Comparison of ENCODE assay signal across 14 cellular contexts in the genomic region with DNA sequence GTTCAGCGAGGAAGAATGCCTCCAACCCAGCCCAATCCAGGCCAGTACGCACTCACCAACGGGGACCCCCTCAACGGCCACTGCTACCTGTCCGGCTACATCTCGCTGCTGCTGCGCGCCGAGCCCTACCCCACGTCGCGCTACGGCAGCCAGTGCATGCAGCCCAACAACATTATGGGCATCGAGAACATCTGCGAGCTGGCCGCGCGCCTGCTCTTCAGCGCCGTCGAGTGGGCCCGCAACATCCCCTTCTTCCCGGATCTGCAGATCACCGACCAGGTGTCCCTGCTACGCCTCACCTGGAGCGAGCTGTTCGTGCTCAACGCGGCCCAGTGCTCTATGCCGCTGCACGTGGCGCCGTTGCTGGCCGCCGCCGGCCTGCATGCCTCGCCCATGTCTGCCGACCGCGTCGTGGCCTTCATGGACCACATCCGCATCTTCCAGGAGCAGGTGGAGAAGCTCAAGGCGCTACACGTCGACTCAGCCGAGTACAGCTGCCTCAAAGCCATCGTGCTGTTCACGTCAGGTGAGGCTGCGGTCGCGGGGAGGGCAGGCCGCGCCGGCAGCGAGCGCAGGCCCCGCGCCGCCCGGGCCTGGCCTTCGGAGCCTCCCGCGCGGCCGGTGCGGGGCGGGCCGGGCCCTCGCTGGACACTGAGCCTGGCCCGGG. TPM values are rescaled to one million over a fixed set of nuclear protein-coding genes. Genes with fewer than 3 reads are reported as not detected.
DNase-seq lines count a peak whose midpoint lies in the region; ATAC-seq, FAIRE-seq and TF ChIP-seq lines count a peak whose summit lies in the region.
"Had no signal": no experiment of that assay in that cellular context is flagged by ENCODE, and none has a peak within 500 bp of the region (broad histone marks: within the 10 kb centered on the region; RNA-seq: fewer than 3 reads in every experiment).

No MANE protein-coding gene starts in this region.

- no peak for TF ChIP-seq POLR2A in GM12892 (IDR thresholded peaks at IDR 0.05; ENCODE audit: low read depth, low read length)

- H3K27ac ChIP-seq in coronary artery (no peak overlapping the region), mesendoderm (ENCODE audit: low read depth, low read length) (no peak overlapping the region), urinary bladder (ENCODE audit: low read depth) (peak overlapping the region; percentile 46)
- H3K27ac ChIP-seq: HL-60 had no signal

- no peaks in the 10 kb centered on the region for H3K79me2 ChIP-seq in mesendoderm (ENCODE audit: control insufficient read depth, insufficient read depth, low read length)

- peak; percentile 54 for DNase-seq in Right ventricle myocardium inferior (ENCODE audit: missing footprints)
- DNase-seq in Right ventricle myocardium superior, result no peak
- no peak for DNase-seq in coronary artery (ENCODE audit: low spot score)
- DNase-seq in mesendoderm, result no peak
- DNase-seq in posterior cingulate gyrus, result no peak
- DNase-seq in NCI-H2196 treated with DMSO at 0.1 percent for 48 hours (lab: John Stamatoyannopoulos, UW; ENCODE audit: unreplicated experiment), result no peak
- no peak for DNase-seq in GM12892 (ENCODE audit: insufficient read length)
- DNase-seq: NCI-H1930; RPMI8226; stimulated activated CD4-positive, alpha-beta T cell treated with anti-CD3 and anti-CD28 coated beads, Interleukin-4, amount 100 ng/mL, for 24 hours had no signal

- ATAC-seq in Right ventricle myocardium inferior, result no peak
- ATAC-seq in Right ventricle myocardium superior (ENCODE audit: poor library complexity), result no peak
- ATAC-seq: GM12878 had no signal

- peak overlapping the region; percentile 38 for H3K4me3 ChIP-seq in coronary artery
- H3K4me3 ChIP-seq in mesendoderm (ENCODE audit: low read length), result no peak overlapping the region
- H3K4me3 ChIP-seq in urinary bladder (ENCODE audit: low read depth, low read length), result peak overlapping the region; percentile 91
- H3K4me3 ChIP-seq: GM12878 had no signal

- no peak for FAIRE-seq in GM12892 (lab: Jason Lieb, UNC)
- FAIRE-seq: GM12878 had no signal

- H3K4me2 ChIP-seq in mesendoderm (ENCODE audit: low read length), result no peak overlapping the region

- H3K36me3 ChIP-seq in mesendoderm (ENCODE audit: control insufficient read depth, insufficient read depth, low read length) (no peaks in the 10 kb centered on the region), urinary bladder (ENCODE audit: insufficient read depth) (no peaks in the 10 kb centered on the region)

- peak overlapping the region; percentile 1 for H3K23ac ChIP-seq in mesendoderm (ENCODE audit: low read length)

- no peak overlapping the region for H2BK15ac ChIP-seq in mesendoderm (replicated peaks; ENCODE audit: low read depth)

- no peak overlapping the region for H2BK120ac ChIP-seq in mesendoderm (ENCODE audit: low read depth, low read length)

- no peak overlapping the region for H4K8ac ChIP-seq in mesendoderm (ENCODE audit: low read depth, low read length)

- H4K5ac ChIP-seq in mesendoderm (ENCODE audit: low read length), result no peak overlapping the region

- H3K79me1 ChIP-seq in mesendoderm (ENCODE audit: low read length), result no peaks in the 10 kb centered on the region

- no peak overlapping the region for H3K9ac ChIP-seq in mesendoderm (ENCODE audit: low read length)

- H3K27me3 ChIP-seq in mesendoderm (ENCODE audit: insufficient read depth, low read length, poor library complexity), result peaks cover 66% of the 10 kb centered on the region

- H3K4me1 ChIP-seq in mesendoderm (ENCODE audit: control insufficient read depth, low read depth, low read length), result no peaks in the 10 kb centered on the region
- no peaks in the 10 kb centered on the region for H3K4me1 ChIP-seq in urinary bladder (ENCODE audit: insufficient read depth)

- no peak overlapping the region for H2AK5ac ChIP-seq in mesendoderm (ENCODE audit: low read length)

- no peak overlapping the region for H3K56ac ChIP-seq in mesendoderm (ENCODE audit: low read length)

- no peak for TF ChIP-seq CTCF in coronary artery (IDR thresholded peaks at IDR 0.05)

- WGBS in mesendoderm (ENCODE audit: extremely low coverage, insufficient coverage, low lambda C conversion rate), result no CpG with 5 or more reads among the region's 70 CpGs
- WGBS in urinary bladder, result 17% methylated on average over 70 of the region's 70 CpGs

- H3K18ac ChIP-seq in mesendoderm (ENCODE audit: low read length), result no peak overlapping the region

- H3K4ac ChIP-seq in mesendoderm (ENCODE audit: low read depth, low read length), result no peak overlapping the region

- intact Hi-C loops in Right ventricle myocardium inferior (cut with DNase I) (no loop called here), Right ventricle myocardium superior (cut with DNase I) (no loop called here), posterior cingulate gyrus (cut with DNase I) (loop anchor here (10.0 kb wide), 2 partner anchors 327 to 903 kb away; no protein-coding TSS in a partner anchor)

- H2BK5ac ChIP-seq in mesendoderm (ENCODE audit: low read length), result no peak overlapping the region

RNA-seq across cellular contexts. Expression of gene NR2F1, which starts 5.0 kb away (rescaled TPM):
- total RNA-seq in Right ventricle myocardium inferior (1.3 TPM), Right ventricle myocardium superior (0.70 TPM), urinary bladder (64.8 TPM)
- not detected for polyA plus RNA-seq in mesendoderm (2013, experiment 1 of 2)
- polyA plus RNA-seq in mesendoderm (2013, experiment 2 of 2), result not detected
- polyA plus RNA-seq in urinary bladder, result 149 TPM
- not detected for polyA plus RNA-seq in GM12892 (2012; ENCODE audit: missing spikeins)

RNA-seq across cellular contexts. Expression of gene NR2F1-AS1, which starts 7.0 kb away (rescaled TPM):
- 0.60 TPM for total RNA-seq in Right ventricle myocardium inferior
- 0.22 TPM for total RNA-seq in Right ventricle myocardium superior
- 0.53 TPM for polyA plus RNA-seq in mesendoderm (2013, experiment 1 of 2)
- 0.66 TPM for polyA plus RNA-seq in mesendoderm (2013, experiment 2 of 2)
- 61.4 TPM for total RNA-seq in urinary bladder
- polyA plus RNA-seq in urinary bladder, result 25.9 TPM
- polyA plus RNA-seq in GM12892 (2012; ENCODE audit: missing spikeins), result 1.2 TPM
- total RNA-seq: mononuclear cell had no signal

Comparison
In these comparisons a context has a peak if more than half of its experiments do, and no peak if none do; other contexts are left out.
1. RNA of gene NR2F1, which starts 5.0 kb away (total RNA-seq): 64.8 TPM in urinary bladder (single experiment); 1.3 TPM in Right ventricle myocardium inferior (single experiment) and 0.70 TPM in Right ventricle myocardium superior (single experiment); every median in the first group is over 10 times any median in the second.
2. RNA of gene NR2F1-AS1, which starts 7.0 kb away (total RNA-seq): 61.4 TPM in urinary bladder (single experiment); 0.60 TPM in Right ventricle myocardium inferior (single experiment) and 0.22 TPM in Right ventricle myocardium superior (single experiment); every median in the first group is over 10 times any median in the second.